2 cellular contexts compared by ENCODE assay signal in the genomic region with DNA sequence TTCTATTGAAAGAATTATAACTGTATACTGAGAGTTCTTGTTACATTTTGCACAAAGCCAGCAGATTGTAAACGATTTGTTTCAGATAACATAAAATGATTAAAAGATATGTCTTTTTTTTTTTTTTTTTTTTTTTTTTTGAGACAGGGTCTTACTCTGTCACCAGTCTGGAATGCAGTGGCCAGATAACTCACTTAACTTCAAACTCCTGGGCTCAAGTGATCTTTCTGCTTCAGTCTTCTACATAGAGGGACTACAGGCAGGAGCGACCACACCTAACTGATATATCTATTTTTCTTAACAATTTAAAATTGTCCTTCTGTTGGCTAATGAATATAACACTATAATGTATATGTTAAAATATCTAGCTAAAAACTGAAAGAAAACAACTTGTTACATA.
TF ChIP-seq lines count a peak whose summit lies in the region.

No MANE protein-coding gene starts in this region.

TF ChIP-seq in SK-N-SH treated with all-trans-retinoic acid at 6 μM for 48 hours, 23 proteins besides CTCF, POLR2A, EP300 and RAD21 (continued from another document):
- TF ChIP-seq, protein P1, sequence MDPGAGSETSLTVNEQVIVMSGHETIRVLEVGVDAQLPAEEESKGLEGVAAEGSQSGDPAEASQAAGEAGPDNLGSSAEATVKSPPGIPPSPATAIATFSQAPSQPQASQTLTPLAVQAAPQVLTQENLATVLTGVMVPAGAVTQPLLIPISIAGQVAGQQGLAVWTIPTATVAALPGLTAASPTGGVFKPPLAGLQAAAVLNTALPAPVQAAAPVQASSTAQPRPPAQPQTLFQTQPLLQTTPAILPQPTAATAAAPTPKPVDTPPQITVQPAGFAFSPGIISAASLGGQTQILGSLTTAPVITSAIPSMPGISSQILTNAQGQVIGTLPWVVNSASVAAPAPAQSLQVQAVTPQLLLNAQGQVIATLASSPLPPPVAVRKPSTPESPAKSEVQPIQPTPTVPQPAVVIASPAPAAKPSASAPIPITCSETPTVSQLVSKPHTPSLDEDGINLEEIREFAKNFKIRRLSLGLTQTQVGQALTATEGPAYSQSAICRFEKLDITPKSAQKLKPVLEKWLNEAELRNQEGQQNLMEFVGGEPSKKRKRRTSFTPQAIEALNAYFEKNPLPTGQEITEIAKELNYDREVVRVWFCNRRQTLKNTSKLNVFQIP (CRISPR knock-in tag; IDR thresholded peaks at IDR 0.05; ENCODE audit: borderline replicate concordance, low read depth) = no peak
- TF ChIP-seq ZNF8 (CRISPR knock-in tag; IDR thresholded peaks at IDR 0.05) = no peak
- no peak for TF ChIP-seq PPARA (CRISPR knock-in tag; IDR thresholded peaks at IDR 0.05; ENCODE audit: borderline replicate concordance)
- no peak for TF ChIP-seq OSR1 (CRISPR knock-in tag; IDR thresholded peaks at IDR 0.05)
- TF ChIP-seq, protein P2, sequence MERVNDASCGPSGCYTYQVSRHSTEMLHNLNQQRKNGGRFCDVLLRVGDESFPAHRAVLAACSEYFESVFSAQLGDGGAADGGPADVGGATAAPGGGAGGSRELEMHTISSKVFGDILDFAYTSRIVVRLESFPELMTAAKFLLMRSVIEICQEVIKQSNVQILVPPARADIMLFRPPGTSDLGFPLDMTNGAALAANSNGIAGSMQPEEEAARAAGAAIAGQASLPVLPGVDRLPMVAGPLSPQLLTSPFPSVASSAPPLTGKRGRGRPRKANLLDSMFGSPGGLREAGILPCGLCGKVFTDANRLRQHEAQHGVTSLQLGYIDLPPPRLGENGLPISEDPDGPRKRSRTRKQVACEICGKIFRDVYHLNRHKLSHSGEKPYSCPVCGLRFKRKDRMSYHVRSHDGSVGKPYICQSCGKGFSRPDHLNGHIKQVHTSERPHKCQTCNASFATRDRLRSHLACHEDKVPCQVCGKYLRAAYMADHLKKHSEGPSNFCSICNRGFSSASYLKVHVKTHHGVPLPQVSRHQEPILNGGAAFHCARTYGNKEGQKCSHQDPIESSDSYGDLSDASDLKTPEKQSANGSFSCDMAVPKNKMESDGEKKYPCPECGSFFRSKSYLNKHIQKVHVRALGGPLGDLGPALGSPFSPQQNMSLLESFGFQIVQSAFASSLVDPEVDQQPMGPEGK (CRISPR knock-in tag; IDR thresholded peaks at IDR 0.05; ENCODE audit: borderline replicate concordance) = no peak
- no peak for TF ChIP-seq ESRRG (CRISPR knock-in tag; IDR thresholded peaks at IDR 0.05)

TF ChIP-seq in SK-N-SH, 30 proteins besides CTCF, POLR2A, EP300 and RAD21 (continued from another document):
- TF ChIP-seq, protein P3, sequence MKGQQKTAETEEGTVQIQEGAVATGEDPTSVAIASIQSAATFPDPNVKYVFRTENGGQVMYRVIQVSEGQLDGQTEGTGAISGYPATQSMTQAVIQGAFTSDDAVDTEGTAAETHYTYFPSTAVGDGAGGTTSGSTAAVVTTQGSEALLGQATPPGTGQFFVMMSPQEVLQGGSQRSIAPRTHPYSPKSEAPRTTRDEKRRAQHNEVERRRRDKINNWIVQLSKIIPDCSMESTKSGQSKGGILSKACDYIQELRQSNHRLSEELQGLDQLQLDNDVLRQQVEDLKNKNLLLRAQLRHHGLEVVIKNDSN (IDR thresholded peaks at IDR 0.05; ENCODE audit: borderline replicate concordance, low read depth) = no peak
- TF ChIP-seq CHD2 (IDR thresholded peaks at IDR 0.05; ENCODE audit: low read length, partially characterized antibody) (no peak), FOXM1 (IDR thresholded peaks at IDR 0.05; ENCODE audit: low read depth) (no peak), GABPA (IDR thresholded peaks at IDR 0.05; ENCODE audit: low read depth) (no peak), ELF1 (IDR thresholded peaks at IDR 0.05) (no peak), FOXJ3 (CRISPR knock-in tag; IDR thresholded peaks at IDR 0.05) (no peak), SMC3 (IDR thresholded peaks at IDR 0.05; ENCODE audit: low read depth, low read length) (no peak), FOSL2 (IDR thresholded peaks at IDR 0.05; ENCODE audit: borderline replicate concordance, low read depth) (no peak), SIN3A (IDR thresholded peaks at IDR 0.05; ENCODE audit: borderline replicate concordance, low read depth, low read length) (no peak), JUND (IDR thresholded peaks at IDR 0.05) (no peak), TCF12 (IDR thresholded peaks at IDR 0.05) (no peak), TEAD4 (IDR thresholded peaks at IDR 0.05; ENCODE audit: borderline replicate concordance, insufficient read depth) (no peak)
- TF ChIP-seq, protein P4, sequence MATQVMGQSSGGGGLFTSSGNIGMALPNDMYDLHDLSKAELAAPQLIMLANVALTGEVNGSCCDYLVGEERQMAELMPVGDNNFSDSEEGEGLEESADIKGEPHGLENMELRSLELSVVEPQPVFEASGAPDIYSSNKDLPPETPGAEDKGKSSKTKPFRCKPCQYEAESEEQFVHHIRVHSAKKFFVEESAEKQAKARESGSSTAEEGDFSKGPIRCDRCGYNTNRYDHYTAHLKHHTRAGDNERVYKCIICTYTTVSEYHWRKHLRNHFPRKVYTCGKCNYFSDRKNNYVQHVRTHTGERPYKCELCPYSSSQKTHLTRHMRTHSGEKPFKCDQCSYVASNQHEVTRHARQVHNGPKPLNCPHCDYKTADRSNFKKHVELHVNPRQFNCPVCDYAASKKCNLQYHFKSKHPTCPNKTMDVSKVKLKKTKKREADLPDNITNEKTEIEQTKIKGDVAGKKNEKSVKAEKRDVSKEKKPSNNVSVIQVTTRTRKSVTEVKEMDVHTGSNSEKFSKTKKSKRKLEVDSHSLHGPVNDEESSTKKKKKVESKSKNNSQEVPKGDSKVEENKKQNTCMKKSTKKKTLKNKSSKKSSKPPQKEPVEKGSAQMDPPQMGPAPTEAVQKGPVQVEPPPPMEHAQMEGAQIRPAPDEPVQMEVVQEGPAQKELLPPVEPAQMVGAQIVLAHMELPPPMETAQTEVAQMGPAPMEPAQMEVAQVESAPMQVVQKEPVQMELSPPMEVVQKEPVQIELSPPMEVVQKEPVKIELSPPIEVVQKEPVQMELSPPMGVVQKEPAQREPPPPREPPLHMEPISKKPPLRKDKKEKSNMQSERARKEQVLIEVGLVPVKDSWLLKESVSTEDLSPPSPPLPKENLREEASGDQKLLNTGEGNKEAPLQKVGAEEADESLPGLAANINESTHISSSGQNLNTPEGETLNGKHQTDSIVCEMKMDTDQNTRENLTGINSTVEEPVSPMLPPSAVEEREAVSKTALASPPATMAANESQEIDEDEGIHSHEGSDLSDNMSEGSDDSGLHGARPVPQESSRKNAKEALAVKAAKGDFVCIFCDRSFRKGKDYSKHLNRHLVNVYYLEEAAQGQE (IDR thresholded peaks at IDR 0.05; ENCODE audit: low read depth, low read length) = no peak
- TF ChIP-seq, protein P5, sequence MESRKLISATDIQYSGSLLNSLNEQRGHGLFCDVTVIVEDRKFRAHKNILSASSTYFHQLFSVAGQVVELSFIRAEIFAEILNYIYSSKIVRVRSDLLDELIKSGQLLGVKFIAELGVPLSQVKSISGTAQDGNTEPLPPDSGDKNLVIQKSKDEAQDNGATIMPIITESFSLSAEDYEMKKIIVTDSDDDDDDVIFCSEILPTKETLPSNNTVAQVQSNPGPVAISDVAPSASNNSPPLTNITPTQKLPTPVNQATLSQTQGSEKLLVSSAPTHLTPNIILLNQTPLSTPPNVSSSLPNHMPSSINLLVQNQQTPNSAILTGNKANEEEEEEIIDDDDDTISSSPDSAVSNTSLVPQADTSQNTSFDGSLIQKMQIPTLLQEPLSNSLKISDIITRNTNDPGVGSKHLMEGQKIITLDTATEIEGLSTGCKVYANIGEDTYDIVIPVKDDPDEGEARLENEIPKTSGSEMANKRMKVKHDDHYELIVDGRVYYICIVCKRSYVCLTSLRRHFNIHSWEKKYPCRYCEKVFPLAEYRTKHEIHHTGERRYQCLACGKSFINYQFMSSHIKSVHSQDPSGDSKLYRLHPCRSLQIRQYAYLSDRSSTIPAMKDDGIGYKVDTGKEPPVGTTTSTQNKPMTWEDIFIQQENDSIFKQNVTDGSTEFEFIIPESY (IDR thresholded peaks at IDR 0.05; ENCODE audit: borderline replicate concordance, low read depth) = no peak
- TF ChIP-seq, protein P6, sequence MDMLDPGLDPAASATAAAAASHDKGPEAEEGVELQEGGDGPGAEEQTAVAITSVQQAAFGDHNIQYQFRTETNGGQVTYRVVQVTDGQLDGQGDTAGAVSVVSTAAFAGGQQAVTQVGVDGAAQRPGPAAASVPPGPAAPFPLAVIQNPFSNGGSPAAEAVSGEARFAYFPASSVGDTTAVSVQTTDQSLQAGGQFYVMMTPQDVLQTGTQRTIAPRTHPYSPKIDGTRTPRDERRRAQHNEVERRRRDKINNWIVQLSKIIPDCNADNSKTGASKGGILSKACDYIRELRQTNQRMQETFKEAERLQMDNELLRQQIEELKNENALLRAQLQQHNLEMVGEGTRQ (IDR thresholded peaks at IDR 0.05; ENCODE audit: borderline replicate concordance, low read depth, low read length) = no peak
- TF ChIP-seq, protein P7, sequence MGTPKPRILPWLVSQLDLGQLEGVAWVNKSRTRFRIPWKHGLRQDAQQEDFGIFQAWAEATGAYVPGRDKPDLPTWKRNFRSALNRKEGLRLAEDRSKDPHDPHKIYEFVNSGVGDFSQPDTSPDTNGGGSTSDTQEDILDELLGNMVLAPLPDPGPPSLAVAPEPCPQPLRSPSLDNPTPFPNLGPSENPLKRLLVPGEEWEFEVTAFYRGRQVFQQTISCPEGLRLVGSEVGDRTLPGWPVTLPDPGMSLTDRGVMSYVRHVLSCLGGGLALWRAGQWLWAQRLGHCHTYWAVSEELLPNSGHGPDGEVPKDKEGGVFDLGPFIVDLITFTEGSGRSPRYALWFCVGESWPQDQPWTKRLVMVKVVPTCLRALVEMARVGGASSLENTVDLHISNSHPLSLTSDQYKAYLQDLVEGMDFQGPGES (IDR thresholded peaks at IDR 0.05; ENCODE audit: low read depth, low read length) = no peak
